Comparison of ENCODE assay signal across 9 cellular contexts in genomic region chr3:81419196-81419595, GRCh38.
A peak's percentile ranks its signal among the peaks of the same experiment; 100 is the strongest.
DNase-seq lines count a peak whose midpoint lies in the region; ATAC-seq and TF ChIP-seq lines count a peak whose summit lies in the region.
"Had no signal": no experiment of that assay in that cellular context is flagged by ENCODE, and none has a peak within 500 bp of the region (broad histone marks: within the 10 kb centered on the region; RNA-seq: fewer than 3 reads in every experiment).

No MANE protein-coding gene starts in this region.

- in situ Hi-C loops in GM13977 (cut with MboI; ENCODE audit: low pct_unique_long_range_greater_than_20kb, low sequenced_read_pairs, unreplicated experiment): no loop called here
- in situ Hi-C loops in brain microvascular endothelial cell (cut with HindIII; ENCODE audit: low pct_ligation_motif_present, low sequenced_read_pairs): no loop called here

- no peak overlapping the region for H3K27ac Mint-ChIP-seq in nephron

- H3K4me3 ChIP-seq in brain microvascular endothelial cell (ENCODE audit: low read depth, low read length): no peak overlapping the region
- H3K4me3 ChIP-seq: ovary had no signal

- ATAC-seq in GM21390 (IDR thresholded peaks at IDR 0.05; ENCODE audit: unreplicated experiment): no peak

- no peaks in the 10 kb centered on the region for H3K27me3 ChIP-seq in brain microvascular endothelial cell (replicated peaks)
- H3K27me3 ChIP-seq: ovary had no signal

- no peaks in the 10 kb centered on the region for H3K4me1 Mint-ChIP-seq in nephron

- no peaks in the 10 kb centered on the region for H3K36me3 Mint-ChIP-seq in nephron (ENCODE audit: low read depth)

- no peaks in the 10 kb centered on the region for H3K9me3 Mint-ChIP-seq in nephron

- DNase-seq in GM13977 (ENCODE audit: low spot score): peak; percentile 19
- DNase-seq in Kasumi-1 (lab: John Stamatoyannopoulos, UW): peak; percentile 50 to 73
- DNase-seq in brain microvascular endothelial cell: no peak
- no peak for DNase-seq in NCI-H524 treated with DMSO at 0.1 percent for 48 hours (lab: John Stamatoyannopoulos, UW)
- DNase-seq in stimulated activated CD4-positive, alpha-beta T cell treated with anti-CD3 and anti-CD28 coated beads, Interleukin-1b, Interleukin-23, amount 100 ng/mL, for 48 hours: no peak
- DNase-seq: activated effector memory CD4-positive, alpha-beta T cell treated with anti-CD3 and anti-CD28 coated beads, Interleukin-2, amount 50 U/mL, for 16 hours; ovary had no signal

- H3K4me3 Mint-ChIP-seq in nephron: no peak overlapping the region

- no peaks in the 10 kb centered on the region for H3K36me3 ChIP-seq in brain microvascular endothelial cell (replicated peaks)
- H3K36me3 ChIP-seq: ovary had no signal

- no peak overlapping the region for H3K27ac ChIP-seq in brain microvascular endothelial cell
- H3K27ac ChIP-seq: ovary had no signal

- no peaks in the 10 kb centered on the region for H3K27me3 Mint-ChIP-seq in nephron (ENCODE audit: low read depth)

- peak; percentile 38 for TF ChIP-seq CTCF in GM13977 (IDR thresholded peaks at IDR 0.05; ENCODE audit: extremely low read depth, insufficient read depth, missing control alignments)
- TF ChIP-seq CTCF in brain microvascular endothelial cell (IDR thresholded peaks at IDR 0.05; ENCODE audit: low read depth, low read length, missing control alignments): peak; percentile 31
- peak; percentile 38 to 69 (median 48) for TF ChIP-seq CTCF in nephron (IDR thresholded peaks at IDR 0.05; ENCODE audit: unreplicated experiment in 3 of 3)

Comparison
In these comparisons a context has a peak if more than half of its experiments do, and no peak if none do; other contexts are left out.
1. DNase-seq: peak in GM13977 (single experiment) and Kasumi-1 (2 of 2); none in brain microvascular endothelial cell (single experiment), NCI-H524 treated with DMSO at 0.1 percent for 48 hours (single experiment) and stimulated activated CD4-positive, alpha-beta T cell treated with anti-CD3 and anti-CD28 coated beads, Interleukin-1b, Interleukin-23, amount 100 ng/mL, for 48 hours (single experiment).
2. Peak in every context shown above with its lines, with median percentiles within 50 percentile points of each other: CTCF ChIP-seq.